ENCODE assay signal across 1 cellular context in the genomic region with DNA sequence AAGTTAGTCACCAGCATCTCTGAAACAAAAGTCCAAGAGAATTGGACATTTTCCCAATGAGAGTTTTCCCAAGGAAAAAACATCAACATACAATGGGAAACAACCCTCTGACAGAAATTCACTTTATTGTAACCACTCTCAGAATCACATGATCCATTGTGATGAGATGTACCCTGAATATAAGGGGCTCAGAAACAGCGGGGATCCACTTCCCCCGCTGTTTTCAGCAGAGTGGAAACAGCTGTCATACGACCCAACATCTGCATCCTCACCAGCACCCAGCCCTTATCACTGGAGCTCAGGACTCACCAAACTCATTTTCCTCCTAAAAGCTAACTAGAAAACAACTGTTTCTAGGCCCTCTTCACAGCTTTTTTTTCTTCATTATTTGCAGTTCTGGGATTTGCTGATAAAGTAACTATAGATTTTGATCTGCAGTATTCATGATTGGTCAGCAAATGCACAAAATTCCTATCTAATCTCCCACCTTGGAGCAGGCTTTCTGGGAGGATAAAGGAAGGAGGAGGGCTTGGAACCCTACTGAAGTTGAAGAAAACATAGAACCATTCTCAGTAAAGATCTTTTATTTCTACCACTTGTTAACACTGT.
TF ChIP-seq lines count a peak whose summit lies in the region.

No MANE protein-coding gene starts in this region.

TF ChIP-seq in HepG2, 621 proteins besides CTCF, POLR2A, EP300 and RAD21:
- TF ChIP-seq, protein P1, sequence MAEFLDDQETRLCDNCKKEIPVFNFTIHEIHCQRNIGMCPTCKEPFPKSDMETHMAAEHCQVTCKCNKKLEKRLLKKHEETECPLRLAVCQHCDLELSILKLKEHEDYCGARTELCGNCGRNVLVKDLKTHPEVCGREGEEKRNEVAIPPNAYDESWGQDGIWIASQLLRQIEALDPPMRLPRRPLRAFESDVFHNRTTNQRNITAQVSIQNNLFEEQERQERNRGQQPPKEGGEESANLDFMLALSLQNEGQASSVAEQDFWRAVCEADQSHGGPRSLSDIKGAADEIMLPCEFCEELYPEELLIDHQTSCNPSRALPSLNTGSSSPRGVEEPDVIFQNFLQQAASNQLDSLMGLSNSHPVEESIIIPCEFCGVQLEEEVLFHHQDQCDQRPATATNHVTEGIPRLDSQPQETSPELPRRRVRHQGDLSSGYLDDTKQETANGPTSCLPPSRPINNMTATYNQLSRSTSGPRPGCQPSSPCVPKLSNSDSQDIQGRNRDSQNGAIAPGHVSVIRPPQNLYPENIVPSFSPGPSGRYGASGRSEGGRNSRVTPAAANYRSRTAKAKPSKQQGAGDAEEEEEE (CRISPR knock-in tag; IDR thresholded peaks at IDR 0.05; ENCODE audit: borderline replicate concordance): no peak
- TF ChIP-seq RBM22 (optimal IDR thresholded peaks at IDR 0.05; ENCODE audit: low read length): peak; percentile 13
